1 cellular context compared by ENCODE assay signal in genomic region chr6:161171207-161171606, GRCh38.
TF ChIP-seq lines count a peak whose summit lies in the region.

No MANE protein-coding gene starts in this region.

TF ChIP-seq in WTC11, 78 proteins besides CTCF, POLR2A, EP300 and RAD21 (continued from another document):
- no peak for TF ChIP-seq ARID4B (CRISPR knock-in tag; IDR thresholded peaks at IDR 0.05; ENCODE audit: borderline replicate concordance)
- no peak for TF ChIP-seq IRF1 (CRISPR knock-in tag; IDR thresholded peaks at IDR 0.05)
- TF ChIP-seq EMX1 (CRISPR knock-in tag; IDR thresholded peaks at IDR 0.05) = no peak
- no peak for TF ChIP-seq TEAD4 (CRISPR knock-in tag; IDR thresholded peaks at IDR 0.05)
- TF ChIP-seq KAT7 (CRISPR knock-in tag; IDR thresholded peaks at IDR 0.05; ENCODE audit: borderline replicate concordance) = no peak
TF ChIP-seq in WTC11: peak in this region for 0.
